In the genomic region with DNA sequence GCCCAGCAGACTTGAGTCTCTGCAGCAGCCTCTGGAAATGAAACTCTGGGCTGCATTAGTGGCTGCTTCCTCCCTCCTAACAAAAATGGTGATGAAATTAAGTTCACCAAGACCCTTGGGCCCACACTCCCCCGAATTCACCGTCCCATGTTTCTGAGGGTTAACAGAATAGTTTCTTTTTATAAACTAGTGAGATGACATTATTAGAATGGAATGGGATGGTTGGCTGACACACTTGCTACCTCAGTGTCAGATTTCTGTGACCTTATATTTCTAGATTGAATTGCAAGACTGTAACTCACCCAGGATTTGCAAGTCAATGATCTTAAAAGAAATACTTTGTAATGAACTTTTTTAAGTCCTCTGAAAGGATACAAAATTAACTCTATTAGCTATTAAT, we compare ENCODE assay signal across 12 cellular contexts.
DNase-seq lines count a peak whose midpoint lies in the region; ATAC-seq, FAIRE-seq and TF ChIP-seq lines count a peak whose summit lies in the region.
"Had no signal": no experiment of that assay in that cellular context is flagged by ENCODE, and none has a peak within 500 bp of the region (broad histone marks: within the 10 kb centered on the region; RNA-seq: fewer than 3 reads in every experiment).

No MANE protein-coding gene starts in this region.

- DNase-seq in HTR-8/SVneo (ENCODE audit: insufficient read length, low spot score), result peak; percentile 49
- DNase-seq in MCF 10A (ENCODE audit: unreplicated experiment), result peak; percentile 30
- DNase-seq in hepatocyte (ENCODE audit: low spot score), result no peak
- no peak for DNase-seq in aorta
- DNase-seq in epidermal melanocyte (ENCODE audit: insufficient read length, low spot score), result no peak
- DNase-seq in NCI-H1694 treated with DMSO at 0.1 percent for 48 hours (lab: John Stamatoyannopoulos, UW), result no peak
- DNase-seq: dorsolateral prefrontal cortex, MM.1S, posterior cingulate gyrus had no signal

- H3K27me3 ChIP-seq in hepatocyte (no peaks in the 10 kb centered on the region), aorta (ENCODE audit: control insufficient read depth in 1 of 2, insufficient read depth in 2 of 2, low read length in 1 of 2) (no peaks in the 10 kb centered on the region)
- H3K27me3 ChIP-seq: dorsolateral prefrontal cortex had no signal

- H3K36me3 ChIP-seq in hepatocyte (replicated peaks; ENCODE audit: insufficient read depth, low read depth) (no peaks in the 10 kb centered on the region), aorta (ENCODE audit: control insufficient read depth in 1 of 2, insufficient read depth in 2 of 2, low read length in 1 of 2) (no peaks in the 10 kb centered on the region)

- no peaks in the 10 kb centered on the region for H3K9me3 Mint-ChIP-seq in MCF 10A (ENCODE audit: unreplicated experiment)
- H3K9me3 Mint-ChIP-seq: T-helper 1 cell treated with Interleukin-12 subunit alpha and Interleukin-12 subunit beta and Interleukin-4 antibody, amounts not matched to agents 30 μg/mL and 1 μg/mL, for 36 hours had no signal

- H3K27ac ChIP-seq in hepatocyte (peak overlapping the region; percentile 64), aorta (ENCODE audit: low read depth in 1 of 2, low read length in 2 of 2) (peak overlapping the region; percentile 64 to 77)
- H3K27ac ChIP-seq: dorsolateral prefrontal cortex had no signal

- no TSS peak for BruUV-seq in MCF 10A (replicated peaks; lab: Mats Ljungman, UMichigan)

- H3K4me2 ChIP-seq in hepatocyte, result no peak overlapping the region

- POLR2A ChIA-PET in MCF 10A (lab: Yijun Ruan, JAX), result interaction anchor here (1.0 to 1.8 kb wide), 2 partner anchors 11 to 24 kb away, joined by 3 to 6 read pairs; no protein-coding TSS in a partner anchor

- ATAC-seq in aorta (ENCODE audit: low FRiP score), result no peak
- ATAC-seq in GM18502 (IDR thresholded peaks at IDR 0.05; ENCODE audit: poor library complexity, unreplicated experiment), result no peak

- WGBS in hepatocyte (ENCODE audit: low lambda C conversion rate, missing lambda C conversion rate), result 60% methylated on average over 2 of the region's 2 CpGs
- WGBS in aorta, 2 donors, result 1 to 9% methylated on average over 2 of the region's 2 CpGs

- no peak overlapping the region for H2AFZ ChIP-seq in hepatocyte

- H3K9me2 ChIP-seq in hepatocyte (replicated peaks; ENCODE audit: insufficient read depth), result no peaks in the 10 kb centered on the region

- no peaks in the 10 kb centered on the region for H3K9me3 ChIP-seq in hepatocyte (ENCODE audit: low read depth)
- H3K9me3 ChIP-seq in aorta (ENCODE audit: control insufficient read depth, low read length), result no peaks in the 10 kb centered on the region

- FAIRE-seq in HTR-8/SVneo (lab: Jason Lieb, UNC), result no peak
- FAIRE-seq: H54 had no signal

- H3K36me3 Mint-ChIP-seq in MCF 10A (ENCODE audit: insufficient read depth, unreplicated experiment), result no peaks in the 10 kb centered on the region

- intact Hi-C loops in MCF 10A (cut with micrococcal nuclease) (no loop called here), aorta (cut with DNase I) (no loop called here)

- H3K27me3 Mint-ChIP-seq in MCF 10A (ENCODE audit: insufficient read depth, unreplicated experiment), result no peaks in the 10 kb centered on the region

- no peaks in the 10 kb centered on the region for H4K20me1 ChIP-seq in hepatocyte (ENCODE audit: insufficient read depth, poor library complexity, severe bottlenecking)

- TF ChIP-seq CTCF in MCF 10A (IDR thresholded peaks at IDR 0.05; ENCODE audit: unreplicated experiment) (no peak), hepatocyte (IDR thresholded peaks at IDR 0.05; ENCODE audit: poor library complexity) (no peak)

- peak overlapping the region; percentile 33 for H3K27ac Mint-ChIP-seq in MCF 10A (ENCODE audit: low read depth, unreplicated experiment)
- H3K27ac Mint-ChIP-seq: T-helper 1 cell treated with Interleukin-12 subunit alpha and Interleukin-12 subunit beta and Interleukin-4 antibody, amounts not matched to agents 30 μg/mL and 1 μg/mL, for 36 hours had no signal

- peaks cover 13% of the 10 kb centered on the region for H3K4me1 Mint-ChIP-seq in MCF 10A (ENCODE audit: insufficient read depth, unreplicated experiment)

- H3K4me3 Mint-ChIP-seq in MCF 10A (ENCODE audit: unreplicated experiment), result no peak overlapping the region
- H3K4me3 Mint-ChIP-seq: T-helper 1 cell treated with Interleukin-12 subunit alpha and Interleukin-12 subunit beta and Interleukin-4 antibody, amounts not matched to agents 30 μg/mL and 1 μg/mL, for 36 hours had no signal

- no peaks in the 10 kb centered on the region for H3K79me2 ChIP-seq in hepatocyte

- CTCF ChIA-PET in MCF 10A (lab: Yijun Ruan, JAX), result no interaction called here

- peaks cover 23% of the 10 kb centered on the region for H3K4me1 ChIP-seq in hepatocyte (ENCODE audit: insufficient read depth)
- peaks cover 4 to 10% of the 10 kb centered on the region in 2 donors for H3K4me1 ChIP-seq in aorta (ENCODE audit: control insufficient read depth in 1 of 2, insufficient read depth in 2 of 2, low read length in 2 of 2)

- H3K4me3 ChIP-seq in hepatocyte (no peak overlapping the region), aorta (ENCODE audit: low read length in 2 of 2) (no peak overlapping the region)
- H3K4me3 ChIP-seq: dorsolateral prefrontal cortex had no signal

Comparison
In these comparisons a context has a peak if more than half of its experiments do, and no peak if none do; other contexts are left out.
1. DNase-seq: peak in HTR-8/SVneo (single experiment) and MCF 10A (single experiment); none in hepatocyte (single experiment), aorta (0 of 2), epidermal melanocyte (single experiment) and NCI-H1694 treated with DMSO at 0.1 percent for 48 hours (single experiment).